In genomic region chr11:46437106-46437689, GRCh38 we compare ENCODE assay signal across 2 cellular contexts.
A peak's percentile ranks its signal among the peaks of the same experiment; 100 is the strongest.
TF ChIP-seq lines count a peak whose summit lies in the region.

No MANE protein-coding gene starts in this region.

TF ChIP-seq in GM23338, 12 proteins besides CTCF, POLR2A, EP300 and RAD21:
- TF ChIP-seq ZNF462 (CRISPR knock-in tag; IDR thresholded peaks at IDR 0.05): no peak
- no peak for TF ChIP-seq JUNB (IDR thresholded peaks at IDR 0.05; ENCODE audit: unreplicated experiment)
- TF ChIP-seq ETS1 (IDR thresholded peaks at IDR 0.05): no peak
- no peak for TF ChIP-seq NANOG (IDR thresholded peaks at IDR 0.05; ENCODE audit: borderline replicate concordance)
- TF ChIP-seq STAT1 (IDR thresholded peaks at IDR 0.05; ENCODE audit: unreplicated experiment): no peak
- no peak for TF ChIP-seq ZNF114 (CRISPR knock-in tag; IDR thresholded peaks at IDR 0.05)
- TF ChIP-seq REST (IDR thresholded peaks at IDR 0.05; ENCODE audit: unreplicated experiment): no peak
- no peak for TF ChIP-seq EZH2phosphoT487 (IDR thresholded peaks at IDR 0.05; ENCODE audit: unreplicated experiment)
- no peak for TF ChIP-seq POLR2AphosphoS5 (IDR thresholded peaks at IDR 0.05; ENCODE audit: low read depth)
- no peak for TF ChIP-seq CREB1 (CRISPR knock-in tag; IDR thresholded peaks at IDR 0.05; ENCODE audit: low read depth)
- no peak for TF ChIP-seq EZH2 (IDR thresholded peaks at IDR 0.05; ENCODE audit: low read depth, unreplicated experiment)
- TF ChIP-seq ZNF331 (CRISPR knock-in tag; IDR thresholded peaks at IDR 0.05; ENCODE audit: low read depth): no peak

TF ChIP-seq in GM12878, 131 proteins besides CTCF, POLR2A, EP300 and RAD21:
- TF ChIP-seq IKZF2 (IDR thresholded peaks at IDR 0.05): peak in 1 of 2 experiments; percentile 22; a peak in 1 of 4 replicates
- TF ChIP-seq EED (IDR thresholded peaks at IDR 0.05; ENCODE audit: low read depth): no peak
- TF ChIP-seq SPI1 (IDR thresholded peaks at IDR 0.05; ENCODE audit: borderline replicate concordance, insufficient read depth, low read depth, low read length): peak; percentile 25; the same call in 1 of the 2 replicates
- no peak for TF ChIP-seq CREB1 (IDR thresholded peaks at IDR 0.05; ENCODE audit: low read depth)
